In genomic region chr15:75348034-75348562, GRCh38 we compare ENCODE assay signal across 8 cellular contexts. TPM values are rescaled to one million over a fixed set of nuclear protein-coding genes. Genes with fewer than 3 reads are reported as not detected.
A peak's percentile ranks its signal among the peaks of the same experiment; 100 is the strongest.
DNase-seq lines count a peak whose midpoint lies in the region; ATAC-seq and TF ChIP-seq lines count a peak whose summit lies in the region.

No MANE protein-coding gene starts in this region.

- no peak for TF ChIP-seq CTCF in endodermal cell (conservative IDR thresholded peaks at IDR 0.05)

- peak overlapping the region in 2 of 4 donors; percentile 83 to 89 for H3K4me3 Mint-ChIP-seq in CD4-positive, CD25-positive, alpha-beta regulatory T cell
- H3K4me3 Mint-ChIP-seq in endodermal cell: peak overlapping the region; percentile 82
- peak overlapping the region; percentile 71 to 93 (median 88) for H3K4me3 Mint-ChIP-seq in naive thymus-derived CD8-positive, alpha-beta T cell

- POLR2A ChIA-PET in naive thymus-derived CD8-positive, alpha-beta T cell (lab: Charles Lee): interaction anchor here (0.8 to 7.3 kb wide), 8 partner anchors 12 to 298 kb away, joined by 3 to 76 read pairs (median 4); partner anchors contain the start of genes IMP3 and MAN2C1

- peaks cover 0 to 18% of the 10 kb centered on the region in 2 experiments for H3K9me3 ChIP-seq in CD4-positive, CD25-positive, alpha-beta regulatory T cell (ENCODE audit: control insufficient read depth in 2 of 2, low read length in 2 of 2)
- no peaks in the 10 kb centered on the region for H3K9me3 ChIP-seq in NT2/D1 (ENCODE audit: insufficient read depth, low read length)
- no peaks in the 10 kb centered on the region for H3K9me3 ChIP-seq in endodermal cell (ENCODE audit: control insufficient read depth, low read length)

- H3K36me3 ChIP-seq in CD4-positive, CD25-positive, alpha-beta regulatory T cell (ENCODE audit: control insufficient read depth, insufficient read depth, low read length): no peaks in the 10 kb centered on the region
- H3K36me3 ChIP-seq in NT2/D1 (ENCODE audit: insufficient read depth, insufficient read length, low read length) (peaks cover 7% of the 10 kb centered on the region), endodermal cell (ENCODE audit: control insufficient read depth, insufficient read depth, low read length) (no peaks in the 10 kb centered on the region)

- H3K4me1 Mint-ChIP-seq in CD4-positive, CD25-positive, alpha-beta regulatory T cell: peaks cover 12 to 49% (median 20%) of the 10 kb centered on the region in 4 donors
- H3K4me1 Mint-ChIP-seq in endodermal cell: peaks cover 2% of the 10 kb centered on the region
- H3K4me1 Mint-ChIP-seq in naive thymus-derived CD8-positive, alpha-beta T cell: peaks cover 17 to 48% (median 44%) of the 10 kb centered on the region in 4 donors

- no peaks in the 10 kb centered on the region for H3K27me3 ChIP-seq in CD4-positive, CD25-positive, alpha-beta regulatory T cell (ENCODE audit: control insufficient read depth, insufficient read depth, low read length)
- peaks cover 39% of the 10 kb centered on the region for H3K27me3 ChIP-seq in NT2/D1 (ENCODE audit: insufficient read depth, insufficient read length)
- peaks cover 12% of the 10 kb centered on the region for H3K27me3 ChIP-seq in endodermal cell (ENCODE audit: control insufficient read depth, insufficient read depth, low read length, poor library complexity, severe bottlenecking)

- no peak for DNase-seq in CD4-positive, CD25-positive, alpha-beta regulatory T cell
- DNase-seq in NT2/D1 (ENCODE audit: low read depth, low spot score) (no peak), endodermal cell (no peak), NCI-H1436 treated with DMSO at 0.1 percent for 48 hours (lab: John Stamatoyannopoulos, UW) (no peak)
- peak in 1 of 10 donors; percentile 18 for DNase-seq in naive thymus-derived CD8-positive, alpha-beta T cell
- no peak for DNase-seq in effector CD4-positive, alpha-beta T cell

- peaks cover 32% of the 10 kb centered on the region for H3K4me1 ChIP-seq in CD4-positive, CD25-positive, alpha-beta regulatory T cell (ENCODE audit: control insufficient read depth, insufficient read depth, low read length, poor library complexity, severe bottlenecking)
- H3K4me1 ChIP-seq in NT2/D1 (ENCODE audit: insufficient read depth, insufficient read length): peaks cover 8% of the 10 kb centered on the region
- no peaks in the 10 kb centered on the region for H3K4me1 ChIP-seq in endodermal cell (ENCODE audit: control insufficient read depth, insufficient read depth, low read length)

- 0 to 1% methylated on average over 8 to 44 of the region's 45 CpGs for WGBS in endodermal cell (ENCODE audit: insufficient coverage in 1 of 2, insufficient read length in 1 of 2), 2 experiments

- H3K27ac Mint-ChIP-seq in CD4-positive, CD25-positive, alpha-beta regulatory T cell: peak overlapping the region in 2 of 3 donors; percentile 76 to 94
- H3K27ac Mint-ChIP-seq in endodermal cell: no peak overlapping the region
- peak overlapping the region in 8 of 10 donors; percentile 43 to 92 (median 84) for H3K27ac Mint-ChIP-seq in naive thymus-derived CD8-positive, alpha-beta T cell

- H3K9ac ChIP-seq in NT2/D1 (ENCODE audit: insufficient read length, low read depth) (peak overlapping the region; percentile 88), endodermal cell (ENCODE audit: extremely low read depth, low read length, poor library complexity, severe bottlenecking) (peak overlapping the region; percentile 68)

- H3K27me3 Mint-ChIP-seq in CD4-positive, CD25-positive, alpha-beta regulatory T cell: peaks cover 28% of the 10 kb centered on the region
- peaks cover 40% of the 10 kb centered on the region for H3K27me3 Mint-ChIP-seq in endodermal cell (ENCODE audit: insufficient read depth)
- peaks cover 0 to 3% (median 0%) of the 10 kb centered on the region in 5 donors for H3K27me3 Mint-ChIP-seq in naive thymus-derived CD8-positive, alpha-beta T cell

- H3K4me3 ChIP-seq in CD4-positive, CD25-positive, alpha-beta regulatory T cell (ENCODE audit: low read depth, low read length): no peak overlapping the region
- H3K4me3 ChIP-seq in NT2/D1 (ENCODE audit: insufficient read length, low read depth) (peak overlapping the region; percentile 77), endodermal cell (ENCODE audit: low read length) (peak overlapping the region; percentile 87)

- no peaks in the 10 kb centered on the region for H3K36me3 Mint-ChIP-seq in CD4-positive, CD25-positive, alpha-beta regulatory T cell
- no peaks in the 10 kb centered on the region for H3K36me3 Mint-ChIP-seq in endodermal cell (ENCODE audit: low read depth)
- peaks cover 0 to 3% (median 0%) of the 10 kb centered on the region in 3 donors for H3K36me3 Mint-ChIP-seq in naive thymus-derived CD8-positive, alpha-beta T cell

- peak overlapping the region; percentile 60 for H3K27ac ChIP-seq in CD4-positive, CD25-positive, alpha-beta regulatory T cell (ENCODE audit: insufficient read depth, low read length, poor library complexity, severe bottlenecking)
- H3K27ac ChIP-seq in endodermal cell (ENCODE audit: low read depth, low read length): no peak overlapping the region

- no peak for ATAC-seq in CD4-positive, CD25-positive, alpha-beta regulatory T cell (ENCODE audit: low read depth in 2 of 2)
- ATAC-seq in naive thymus-derived CD8-positive, alpha-beta T cell: no peak
- ATAC-seq in HG02571 (IDR thresholded peaks at IDR 0.05; ENCODE audit: unreplicated experiment): no peak
- ATAC-seq in GM19397 (IDR thresholded peaks at IDR 0.05; ENCODE audit: unreplicated experiment): no peak

- H3K9me3 Mint-ChIP-seq in CD4-positive, CD25-positive, alpha-beta regulatory T cell: peaks cover 0 to 11% (median 5%) of the 10 kb centered on the region in 7 donors
- H3K9me3 Mint-ChIP-seq in endodermal cell: no peaks in the 10 kb centered on the region
- H3K9me3 Mint-ChIP-seq in naive thymus-derived CD8-positive, alpha-beta T cell: peaks cover 0 to 27% (median 4%) of the 10 kb centered on the region in 9 donors

RNA-seq across cellular contexts. Expression of gene NEIL1, which starts 1.3 kb away (rescaled TPM):
- total RNA-seq in CD4-positive, CD25-positive, alpha-beta regulatory T cell: 23.7 TPM
- polyA plus RNA-seq in CD4-positive, CD25-positive, alpha-beta regulatory T cell: 1 to 10 TPM; 1.1 to 3.4 (median 1.4) TPM
- 10 to 100 TPM; 20.2 to 25.7 TPM for total RNA-seq in endodermal cell
- polyA plus RNA-seq in endodermal cell (2013, experiment 1 of 2): 9.0 TPM
- 8.1 TPM for polyA plus RNA-seq in endodermal cell (2013, experiment 2 of 2)
- total RNA-seq in naive thymus-derived CD8-positive, alpha-beta T cell: 1 to 10 TPM; 6.1 to 9.2 TPM
- polyA plus RNA-seq in naive thymus-derived CD8-positive, alpha-beta T cell: 1 to 10 TPM; 2.1 to 3.5 (median 2.2) TPM

RNA-seq across cellular contexts. Expression of gene COMMD4, which starts 12.2 kb away (rescaled TPM):
- 30.3 TPM for total RNA-seq in CD4-positive, CD25-positive, alpha-beta regulatory T cell
- polyA plus RNA-seq in CD4-positive, CD25-positive, alpha-beta regulatory T cell: 10 to 100 TPM; 44.7 to 68.1 (median 56.6) TPM
- 100 to 1,000 TPM; 153 to 156 TPM for total RNA-seq in endodermal cell
- 79.8 TPM for polyA plus RNA-seq in endodermal cell (2013, experiment 1 of 2)
- polyA plus RNA-seq in endodermal cell (2013, experiment 2 of 2): 75.8 TPM
- total RNA-seq in naive thymus-derived CD8-positive, alpha-beta T cell: 10 to 100 TPM; 22.0 to 24.0 TPM
- polyA plus RNA-seq in naive thymus-derived CD8-positive, alpha-beta T cell: 10 to 100 TPM; 27.2 to 42.5 (median 40.8) TPM

RNA-seq across cellular contexts. Expression of gene MAN2C1, which starts 20.3 kb away (rescaled TPM):
- 353 TPM for total RNA-seq in CD4-positive, CD25-positive, alpha-beta regulatory T cell
- 10 to 100 TPM; 21.4 to 32.9 (median 30.6) TPM for polyA plus RNA-seq in CD4-positive, CD25-positive, alpha-beta regulatory T cell
- total RNA-seq in endodermal cell: 100 to 1,000 TPM; 150 to 224 TPM
- polyA plus RNA-seq in endodermal cell (2013, experiment 1 of 2): 142 TPM
- 131 TPM for polyA plus RNA-seq in endodermal cell (2013, experiment 2 of 2)
- 100 to 1,000 TPM; 369 to 370 TPM for total RNA-seq in naive thymus-derived CD8-positive, alpha-beta T cell
- polyA plus RNA-seq in naive thymus-derived CD8-positive, alpha-beta T cell: 10 to 100 TPM; 20.4 to 29.8 (median 28.7) TPM
